10 cellular contexts compared by ENCODE assay signal in the genomic region with DNA sequence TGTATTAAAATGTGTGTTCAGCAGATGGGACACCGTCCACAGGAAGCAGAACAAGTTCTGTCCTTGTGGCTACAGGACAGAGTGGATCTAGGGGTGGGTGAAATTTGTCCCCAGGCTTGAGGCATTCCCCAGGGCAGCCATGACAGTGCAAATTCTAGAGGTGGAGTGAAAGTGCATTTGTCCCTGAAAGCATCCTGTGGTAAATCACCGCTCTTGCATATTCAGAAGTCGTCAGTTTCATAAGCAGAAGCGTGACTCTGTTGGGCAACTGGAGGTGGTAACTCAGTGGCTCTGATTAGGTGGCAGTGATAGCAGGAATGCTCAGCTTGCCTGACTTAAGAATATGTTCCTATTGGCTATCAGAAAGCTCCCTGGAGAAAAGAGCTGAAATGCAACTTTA.
DNase-seq lines count a peak whose midpoint lies in the region; ATAC-seq and TF ChIP-seq lines count a peak whose summit lies in the region.
"Had no signal": no experiment of that assay in that cellular context is flagged by ENCODE, and none has a peak within 500 bp of the region (broad histone marks: within the 10 kb centered on the region; RNA-seq: fewer than 3 reads in every experiment).

No MANE protein-coding gene starts in this region.

- TF ChIP-seq EP300 in sigmoid colon (IDR thresholded peaks at IDR 0.05) = no peak

- ATAC-seq in GM18868 (IDR thresholded peaks at IDR 0.05; ENCODE audit: unreplicated experiment) (peak; percentile 93), GM21717 (IDR thresholded peaks at IDR 0.05; ENCODE audit: unreplicated experiment) (peak; percentile 86), HG03442 (IDR thresholded peaks at IDR 0.05; ENCODE audit: unreplicated experiment) (peak; percentile 91), HG02840 (IDR thresholded peaks at IDR 0.05; ENCODE audit: low FRiP score, unreplicated experiment) (no peak)

- H3K4me1 ChIP-seq in sigmoid colon = no peaks in the 10 kb centered on the region

- no peak overlapping the region for H3K4me3 Mint-ChIP-seq in mesothelial cell of epicardium

- no peaks in the 10 kb centered on the region for H3K36me3 ChIP-seq in sigmoid colon

- DNase-seq in mesothelial cell of epicardium (ENCODE audit: low spot score in 2 of 2, unreplicated experiment in 2 of 2) (no peak), sigmoid colon (no peak), midbrain (lab: John Stamatoyannopoulos, UW) (no peak)
- DNase-seq: Kasumi-1, kidney, T-helper 9 cell had no signal

- no peak for TF ChIP-seq POLR2A in sigmoid colon (IDR thresholded peaks at IDR 0.05)

- H3K4me1 Mint-ChIP-seq in mesothelial cell of epicardium = peaks cover 34% of the 10 kb centered on the region

- intact Hi-C loops in sigmoid colon (cut with DNase I) = no loop called here

- H3K9me3 ChIP-seq in sigmoid colon = no peaks in the 10 kb centered on the region

- no peaks in the 10 kb centered on the region for H3K36me3 Mint-ChIP-seq in mesothelial cell of epicardium

- WGBS in sigmoid colon, 2 donors = 65 to 84% methylated on average over 4 of the region's 4 CpGs

- peak overlapping the region; percentile 76 for H3K27ac Mint-ChIP-seq in mesothelial cell of epicardium

- no peaks in the 10 kb centered on the region for H3K9me3 Mint-ChIP-seq in mesothelial cell of epicardium

- TF ChIP-seq CTCF in mesothelial cell of epicardium (IDR thresholded peaks at IDR 0.05; ENCODE audit: unreplicated experiment) (no peak), sigmoid colon (IDR thresholded peaks at IDR 0.05) (no peak)

- no peak overlapping the region for H3K4me3 ChIP-seq in sigmoid colon

- no peaks in the 10 kb centered on the region for H3K27me3 Mint-ChIP-seq in mesothelial cell of epicardium (ENCODE audit: low read depth)

- no peak overlapping the region for H3K27ac ChIP-seq in sigmoid colon

- peaks cover 0 to 21% (median 0%) of the 10 kb centered on the region in 3 donors for H3K27me3 ChIP-seq in sigmoid colon
